Comparison of ENCODE assay signal across 28 cellular contexts in genomic region chr4:137069473-137069872, GRCh38.
A peak's percentile ranks its signal among the peaks of the same experiment; 100 is the strongest.
DNase-seq lines count a peak whose midpoint lies in the region; ATAC-seq, FAIRE-seq and TF ChIP-seq lines count a peak whose summit lies in the region.
"Had no signal": no experiment of that assay in that cellular context is flagged by ENCODE, and none has a peak within 500 bp of the region (broad histone marks: within the 10 kb centered on the region; RNA-seq: fewer than 3 reads in every experiment).

No MANE protein-coding gene starts in this region.

- no peak overlapping the region for H4K5ac ChIP-seq in H1 (ENCODE audit: insufficient read length, low read depth, low read length)

- no peak overlapping the region for H2AFZ ChIP-seq in Loucy (ENCODE audit: low read length)
- peak overlapping the region; percentile 87; the same call in 1 of the 2 replicates for H2AFZ ChIP-seq in H1 (ENCODE audit: low read length)
- H2AFZ ChIP-seq: parathyroid adenoma had no signal

- H3K9ac ChIP-seq in Loucy (ENCODE audit: low read depth, low read length, poor library complexity, severe bottlenecking) (no peak overlapping the region), H1 (replicated peaks in 1 of 4; ENCODE audit: extremely low read depth in 1 of 4, low read depth in 3 of 4, low read length in 3 of 4) (no peak overlapping the region)
- H3K9ac ChIP-seq: parathyroid adenoma had no signal

- H3K27ac ChIP-seq in H1 (ENCODE audit: low read depth, low read length), result no peak overlapping the region
- H3K27ac ChIP-seq: dorsolateral prefrontal cortex, left lung, parathyroid adenoma, Peyer's patch, SJSA1, upper lobe of left lung had no signal

- H2AK5ac ChIP-seq in H1 (ENCODE audit: low read depth, low read length), result no peak overlapping the region

- H3K4me1 Mint-ChIP-seq in naive thymus-derived CD8-positive, alpha-beta T cell, result no peaks in the 10 kb centered on the region
- H3K4me1 Mint-ChIP-seq: activated CD4-positive, alpha-beta T cell treated with anti-CD3 and anti-CD28 coated beads, Interleukin-2, amount 10 ng/mL, durations not matched to agents 7 days and 5 days; activated naive CD8-positive, alpha-beta T cell treated with anti-CD3 and anti-CD28 coated beads for 36 hours; activated T-helper 17 cell treated with anti-CD3 and anti-CD28 coated beads, Interleukin-2, amount 50 U/mL, for 72 hours; CD4-positive, alpha-beta memory T cell; central memory CD8-positive, alpha-beta T cell; immature natural killer cell; nephron progenitor cell; T-helper 17 cell had no signal

- peak; percentile 26 to 45; a peak in 3 of 4 replicates for TF ChIP-seq RAD21 in H1 (IDR thresholded peaks at IDR 0.05 in 1 of 2, conservative IDR thresholded peaks at IDR 0.05 in 1 of 2; ENCODE audit: low read depth in 2 of 2, low read length in 2 of 2)

- peaks cover 0 to 51% (median 10%) of the 10 kb centered on the region in 9 donors for H3K9me3 Mint-ChIP-seq in naive thymus-derived CD8-positive, alpha-beta T cell
- H3K9me3 Mint-ChIP-seq: activated T-helper 17 cell treated with anti-CD3 and anti-CD28 coated beads, Interleukin-2, amount 50 U/mL, for 72 hours; nephron progenitor cell had no signal

- H3K79me2 ChIP-seq in Loucy (ENCODE audit: insufficient read depth, low read length) (no peaks in the 10 kb centered on the region), H1 (ENCODE audit: control insufficient read depth in 1 of 2, insufficient read depth in 2 of 2, low read length in 2 of 2) (no peaks in the 10 kb centered on the region)
- H3K79me2 ChIP-seq: parathyroid adenoma had no signal

- no peak overlapping the region for H2BK5ac ChIP-seq in H1 (ENCODE audit: low read depth, low read length)

- H4K91ac ChIP-seq in H1 (replicated peaks; ENCODE audit: insufficient read length, low read length), result no peak overlapping the region

- H4K20me1 ChIP-seq in Loucy (ENCODE audit: insufficient read depth, low read length, poor library complexity, severe bottlenecking), result no peaks in the 10 kb centered on the region
- no peaks in the 10 kb centered on the region for H4K20me1 ChIP-seq in H1 (replicated peaks in 1 of 2; ENCODE audit: control insufficient read depth in 1 of 2, insufficient read depth in 2 of 2, low read length in 2 of 2)

- H3K9me2 ChIP-seq in Loucy (replicated peaks; ENCODE audit: low read depth, low read length), result no peaks in the 10 kb centered on the region

- H3K4ac ChIP-seq in H1 (replicated peaks; ENCODE audit: insufficient read length, low read depth, low read length), result no peak overlapping the region

- TF ChIP-seq POLR2A in H1 (IDR thresholded peaks at IDR 0.05; ENCODE audit: control extremely low read depth in 1 of 2, low read depth in 2 of 2, low read length in 2 of 2), result no peak

- WGBS in H1 (ENCODE audit: extremely low coverage in 1 of 2, insufficient coverage in 1 of 2, insufficient read length in 1 of 2, insufficient replicate concordance in 2 of 2, low coverage in 1 of 2, low lambda C conversion rate in 2 of 2, missing lambda C conversion rate in 1 of 2), 2 experiments, result 96% methylated on average over 2 of the region's 2 CpGs; no CpG with 5 or more reads in 1 of the 2 experiments

- CTCF ChIA-PET in H1 (lab: Charles Lee; ENCODE audit: partially characterized antibody), result interaction anchor here (0.6 to 3.1 kb wide), 14 partner anchors 10 to 1269 kb away, joined by 3 to 15 read pairs (median 3); no protein-coding TSS in a partner anchor

- peak; percentile 63 for ATAC-seq in GM18861 (IDR thresholded peaks at IDR 0.05; ENCODE audit: unreplicated experiment)
- ATAC-seq in naive thymus-derived CD8-positive, alpha-beta T cell, result no peak
- ATAC-seq: activated T-helper 17 cell treated with anti-CD3 and anti-CD28 coated beads, Interleukin-2, amount 50 U/mL, for 72 hours; left lung; right cardiac atrium; T-helper 17 cell had no signal

- H2BK20ac ChIP-seq in H1 (ENCODE audit: low read length), result no peak overlapping the region

- no peak overlapping the region for H3K18ac ChIP-seq in H1 (ENCODE audit: extremely low read depth, low read length)

- TF ChIP-seq CTCF in AG10803 (conservative IDR thresholded peaks at IDR 0.05; ENCODE audit: low read length), result peak; percentile 23; the same call in 1 of the 2 replicates
- 0 out of 2 replicates have a peak, but pooled peaks have one; percentile 22 for TF ChIP-seq CTCF in Loucy (conservative IDR thresholded peaks at IDR 0.05; ENCODE audit: low read length)
- TF ChIP-seq CTCF in H1 (IDR thresholded peaks at IDR 0.05; ENCODE audit: control extremely low read depth in 1 of 3, insufficient read depth in 1 of 3, low read depth in 1 of 3, low read length in 3 of 3), result peak in 2 of 3 experiments; percentile 22 to 51; a peak in 2 of 4 replicates

- H4K8ac ChIP-seq in H1 (ENCODE audit: extremely low read depth, insufficient read depth, low read length), result no peak overlapping the region

- H3K4me3 Mint-ChIP-seq in naive thymus-derived CD8-positive, alpha-beta T cell, result no peak overlapping the region
- H3K4me3 Mint-ChIP-seq: activated CD4-positive, alpha-beta T cell treated with anti-CD3 and anti-CD28 coated beads, Interleukin-2, amount 10 ng/mL, durations not matched to agents 7 days and 5 days; activated naive CD8-positive, alpha-beta T cell treated with anti-CD3 and anti-CD28 coated beads for 36 hours; activated T-helper 17 cell treated with anti-CD3 and anti-CD28 coated beads, Interleukin-2, amount 50 U/mL, for 72 hours; CD4-positive, alpha-beta memory T cell; central memory CD8-positive, alpha-beta T cell; immature natural killer cell; mesothelial cell of epicardium; nephron progenitor cell; T-helper 17 cell had no signal

- no peak for TF ChIP-seq EP300 in H1 (IDR thresholded peaks at IDR 0.05; ENCODE audit: borderline replicate concordance in 1 of 2, low read depth in 2 of 2, low read length in 2 of 2)

- no peaks in the 10 kb centered on the region for H3K36me3 Mint-ChIP-seq in naive thymus-derived CD8-positive, alpha-beta T cell
- H3K36me3 Mint-ChIP-seq: activated naive CD8-positive, alpha-beta T cell treated with anti-CD3 and anti-CD28 coated beads for 36 hours; CD4-positive, alpha-beta memory T cell; immature natural killer cell; mesothelial cell of epicardium had no signal

- H3K27me3 ChIP-seq in Loucy (ENCODE audit: insufficient read depth, low read length, poor library complexity, severe bottlenecking), result no peaks in the 10 kb centered on the region
- H3K27me3 ChIP-seq in H1 (replicated peaks in 1 of 4; ENCODE audit: control insufficient read depth in 3 of 4, extremely low read depth in 1 of 4, insufficient read depth in 3 of 4, low read length in 3 of 4), result no peaks in the 10 kb centered on the region
- H3K27me3 ChIP-seq: left lung, Peyer's patch, SJSA1, upper lobe of left lung had no signal

- H3K4me3 ChIP-seq in AG10803 (ENCODE audit: low read length) (no peak overlapping the region), Loucy (ENCODE audit: low read length, poor library complexity, severe bottlenecking) (no peak overlapping the region), H1 (ENCODE audit: extremely low read depth in 1 of 4, insufficient read depth in 2 of 4, low read depth in 3 of 4, low read length in 4 of 4) (no peak overlapping the region)
- H3K4me3 ChIP-seq: dorsolateral prefrontal cortex, left lung, Peyer's patch, SJSA1, upper lobe of left lung had no signal

- FAIRE-seq in H1 (lab: Jason Lieb, UNC), result no peak
- FAIRE-seq: astrocyte had no signal

- H2BK15ac ChIP-seq in H1 (ENCODE audit: low read length), result no peak overlapping the region

- H3K4me1 ChIP-seq in Loucy (ENCODE audit: insufficient read depth, low read length, poor library complexity, severe bottlenecking) (no peaks in the 10 kb centered on the region), H1 (replicated peaks in 1 of 4; ENCODE audit: control insufficient read depth in 3 of 4, insufficient read depth in 4 of 4, low read length in 3 of 4) (no peaks in the 10 kb centered on the region)
- H3K4me1 ChIP-seq: left lung, parathyroid adenoma, Peyer's patch, SJSA1, upper lobe of left lung had no signal

- H2BK120ac ChIP-seq in H1 (replicated peaks; ENCODE audit: low read depth, low read length), result no peak overlapping the region

- no peak overlapping the region for H3K23ac ChIP-seq in H1 (ENCODE audit: insufficient read length)

- DNase-seq in AG10803 (ENCODE audit: low read depth) (peak; percentile 0), H1 (ENCODE audit: low read depth in 1 of 2, low spot score in 2 of 2) (no peak), HK-2 (ENCODE audit: unreplicated experiment) (no peak)
- no peak for DNase-seq in activated effector memory CD4-positive, alpha-beta T cell treated with anti-CD3 and anti-CD28 coated beads, Interleukin-2, amount 50 U/mL, for 16 hours
- no peak for DNase-seq in naive thymus-derived CD8-positive, alpha-beta T cell
- no peak for DNase-seq in stimulated activated CD4-positive, alpha-beta T cell treated with anti-CD3 and anti-CD28 coated beads, Interleukin-4, amount 100 ng/mL, for 4 hours
- DNase-seq: activated CD4-positive, alpha-beta T cell treated with anti-CD3 and anti-CD28 coated beads, Interleukin-2, amount 10 ng/mL, durations not matched to agents 7 days and 5 days; activated naive CD8-positive, alpha-beta T cell treated with anti-CD3 and anti-CD28 coated beads for 36 hours; dorsolateral prefrontal cortex; immature natural killer cell; Kasumi-1; left lung; NCI-H2081 treated with DMSO at 0.1 percent for 48 hours; NCI-H446; nephron progenitor cell; Peyer's patch; T-helper 17 cell; upper lobe of left lung had no signal

- no peaks in the 10 kb centered on the region for H3K27me3 Mint-ChIP-seq in naive thymus-derived CD8-positive, alpha-beta T cell
- H3K27me3 Mint-ChIP-seq: activated CD4-positive, alpha-beta T cell treated with anti-CD3 and anti-CD28 coated beads, Interleukin-2, amount 10 ng/mL, durations not matched to agents 7 days and 5 days; activated naive CD8-positive, alpha-beta T cell treated with anti-CD3 and anti-CD28 coated beads for 36 hours; activated T-helper 17 cell treated with anti-CD3 and anti-CD28 coated beads, Interleukin-2, amount 50 U/mL, for 72 hours; CD4-positive, alpha-beta memory T cell; central memory CD8-positive, alpha-beta T cell; T-helper 17 cell had no signal

- no peak overlapping the region for H3K27ac Mint-ChIP-seq in naive thymus-derived CD8-positive, alpha-beta T cell
- H3K27ac Mint-ChIP-seq: activated CD4-positive, alpha-beta T cell treated with anti-CD3 and anti-CD28 coated beads, Interleukin-2, amount 10 ng/mL, durations not matched to agents 7 days and 5 days; activated naive CD8-positive, alpha-beta T cell treated with anti-CD3 and anti-CD28 coated beads for 36 hours; activated T-helper 17 cell treated with anti-CD3 and anti-CD28 coated beads, Interleukin-2, amount 50 U/mL, for 72 hours; CD4-positive, alpha-beta memory T cell; immature natural killer cell; mesothelial cell of epicardium; nephron progenitor cell; T-helper 17 cell had no signal

- no peak overlapping the region for H3K14ac ChIP-seq in H1 (ENCODE audit: insufficient read length)

- no peaks in the 10 kb centered on the region for H3K79me1 ChIP-seq in H1 (ENCODE audit: low read depth, low read length)

- no peaks in the 10 kb centered on the region for H3F3A ChIP-seq in Loucy (ENCODE audit: low read depth)

- no peaks in the 10 kb centered on the region; the same call in 1 of the 2 replicates for H3K23me2 ChIP-seq in H1 (ENCODE audit: low read depth, low read length)

- H3K36me3 ChIP-seq in Loucy (ENCODE audit: insufficient read depth, low read length) (no peaks in the 10 kb centered on the region), H1 (ENCODE audit: control insufficient read depth in 2 of 4, insufficient read depth in 4 of 4, low read length in 3 of 4) (no peaks in the 10 kb centered on the region)
- H3K36me3 ChIP-seq: left lung, Peyer's patch, SJSA1, upper lobe of left lung had no signal

- H3K9me3 ChIP-seq in Loucy (ENCODE audit: insufficient read depth, low read depth, low read length), result no peaks in the 10 kb centered on the region
- no peaks in the 10 kb centered on the region for H3K9me3 ChIP-seq in H1 (ENCODE audit: insufficient read depth in 2 of 2, low read depth in 1 of 2, low read length in 1 of 2)
- H3K9me3 ChIP-seq: left lung, Peyer's patch, SJSA1, upper lobe of left lung had no signal

- POLR2A ChIA-PET in H1 (lab: Charles Lee; ENCODE audit: partially characterized antibody), result no interaction called here
- POLR2A ChIA-PET in naive thymus-derived CD8-positive, alpha-beta T cell (lab: Charles Lee), result no interaction called here

- no peak overlapping the region for H3K56ac ChIP-seq in H1 (replicated peaks; ENCODE audit: insufficient read length, low read depth, low read length)

- H2BK12ac ChIP-seq in H1 (ENCODE audit: low read depth, low read length), result no peak overlapping the region

- H3K4me2 ChIP-seq in Loucy (ENCODE audit: low read depth, low read length, poor library complexity, severe bottlenecking) (no peak overlapping the region), H1 (ENCODE audit: insufficient read depth in 1 of 2, low read depth in 2 of 2, low read length in 2 of 2) (no peak overlapping the region)
